20 cellular contexts compared by ENCODE assay signal in the genomic region with DNA sequence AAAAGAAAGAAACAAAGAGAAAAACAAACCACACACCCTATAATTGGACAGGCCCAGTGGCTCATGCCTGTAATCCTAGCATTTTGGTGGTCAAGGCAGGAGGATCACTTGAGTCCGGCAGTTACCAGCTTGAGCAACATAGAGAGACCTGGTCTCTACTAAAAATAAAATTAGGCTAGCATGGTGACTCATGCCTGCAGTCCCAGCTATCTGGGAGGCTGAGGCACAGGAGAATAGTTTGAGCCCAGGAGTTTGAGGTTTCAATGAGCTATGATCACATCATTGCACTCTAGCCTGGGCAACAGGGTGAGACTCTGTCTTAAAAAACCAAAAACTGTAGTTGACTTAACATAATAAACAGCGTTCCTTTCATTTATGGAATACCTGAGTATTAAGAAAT.
DNase-seq lines count a peak whose midpoint lies in the region; ATAC-seq and TF ChIP-seq lines count a peak whose summit lies in the region.
"Had no signal": no experiment of that assay in that cellular context is flagged by ENCODE, and none has a peak within 500 bp of the region (broad histone marks: within the 10 kb centered on the region; RNA-seq: fewer than 3 reads in every experiment).

No MANE protein-coding gene starts in this region.

- TF ChIP-seq POLR2A in gastrocnemius medialis (IDR thresholded peaks at IDR 0.05), result no peak
- TF ChIP-seq POLR2A in prostate gland (IDR thresholded peaks at IDR 0.05), result no peak

- no peaks in the 10 kb centered on the region for H3K4me1 ChIP-seq in gastrocnemius medialis
- H3K4me1 ChIP-seq in Karpas-422 (ENCODE audit: low read length), result no peaks in the 10 kb centered on the region
- no peaks in the 10 kb centered on the region for H3K4me1 ChIP-seq in prostate gland (replicated peaks)

- H3K9ac ChIP-seq in Karpas-422 (ENCODE audit: low read length), result no peak overlapping the region

- no peak for TF ChIP-seq CTCF in epithelial cell of esophagus (IDR thresholded peaks at IDR 0.05; ENCODE audit: insufficient read depth, low read depth, low read length, missing control alignments)
- TF ChIP-seq CTCF in gastrocnemius medialis (IDR thresholded peaks at IDR 0.05 in 4 of 5, conservative IDR thresholded peaks at IDR 0.05 in 1 of 5), result no peak
- no peak for TF ChIP-seq CTCF in prostate gland (IDR thresholded peaks at IDR 0.05)

- H3K4me3 ChIP-seq in epithelial cell of esophagus (ENCODE audit: low read length) (no peak overlapping the region), gastrocnemius medialis (no peak overlapping the region), Karpas-422 (ENCODE audit: low read length) (no peak overlapping the region), prostate gland (no peak overlapping the region)

- H2AFZ ChIP-seq in Karpas-422 (ENCODE audit: low read length), result no peak overlapping the region

- peak; percentile 18 for DNase-seq in SKM-1 treated with dmso at 0.1 percent for 144 hours (lab: John Stamatoyannopoulos, UW; ENCODE audit: unreplicated experiment)
- no peak for DNase-seq in SKM-1 (lab: John Stamatoyannopoulos, UW; ENCODE audit: unreplicated experiment)
- peak; percentile 32 for DNase-seq in NCI-H226
- peak; percentile 19 for DNase-seq in epithelial cell of esophagus (ENCODE audit: low read depth)
- no peak for DNase-seq in gastrocnemius medialis
- DNase-seq in Karpas-422, result no peak
- DNase-seq in prostate gland (ENCODE audit: low spot score), result no peak
- DNase-seq: activated gamma-delta T cell; amygdala; cerebellar nuclear complex; effector memory CD4-positive, alpha-beta T cell; hypothalamus; mesenchymal stem cell; MM.1S; NCI-H187 treated with DMSO at 0.1 percent for 48 hours; NCI-H446 treated with DMSO at 0.1 percent for 48 hours; small intestine; stimulated activated CD4-positive, alpha-beta T cell treated with anti-CD3 and anti-CD28 coated beads, Interleukin-4, amount 100 ng/mL, for 24 hours; T-helper 1 cell had no signal

- H3K27ac ChIP-seq in gastrocnemius medialis (peak overlapping the region in 1 of 4 donors; percentile 77), Karpas-422 (ENCODE audit: low read length) (no peak overlapping the region), prostate gland (no peak overlapping the region)

- in situ Hi-C loops in gastrocnemius medialis (cut with MboI; ENCODE audit: low sequenced_read_pairs in 4 of 4), result no loop called here

- H3K79me2 ChIP-seq in Karpas-422 (ENCODE audit: low read length), result no peaks in the 10 kb centered on the region

- H3K36me3 ChIP-seq in gastrocnemius medialis (no peaks in the 10 kb centered on the region), Karpas-422 (ENCODE audit: insufficient read depth, low read length) (no peaks in the 10 kb centered on the region), prostate gland (no peaks in the 10 kb centered on the region)

- WGBS in prostate gland, result 88% methylated on average over 2 of the region's 2 CpGs

- no peaks in the 10 kb centered on the region for H3K9me3 ChIP-seq in gastrocnemius medialis
- H3K9me3 ChIP-seq in Karpas-422 (ENCODE audit: low read length), result no peaks in the 10 kb centered on the region
- H3K9me3 ChIP-seq in prostate gland, result no peaks in the 10 kb centered on the region

- intact Hi-C loops in gastrocnemius medialis (cut with DNase I; ENCODE audit: low total_unique reads) (no loop called here), prostate gland (cut with DNase I) (no loop called here)

- peak; percentile 33 to 42 for ATAC-seq in gastrocnemius medialis
- no peak for ATAC-seq in HG02623 (IDR thresholded peaks at IDR 0.05; ENCODE audit: unreplicated experiment)

- no peak overlapping the region for H3K4me2 ChIP-seq in Karpas-422 (ENCODE audit: low read depth, low read length, poor library complexity, severe bottlenecking)

- no peaks in the 10 kb centered on the region for H4K20me1 ChIP-seq in Karpas-422 (ENCODE audit: insufficient read depth, low read depth, low read length)

- no peaks in the 10 kb centered on the region for H3K9me2 ChIP-seq in Karpas-422 (replicated peaks; ENCODE audit: insufficient read depth, low read length)

- H3K27me3 ChIP-seq in gastrocnemius medialis (no peaks in the 10 kb centered on the region), Karpas-422 (ENCODE audit: low read length) (no peaks in the 10 kb centered on the region), prostate gland (replicated peaks; ENCODE audit: insufficient read depth) (no peaks in the 10 kb centered on the region)

Comparison
In these comparisons a context has a peak if more than half of its experiments do, and no peak if none do; other contexts are left out.
1. DNase-seq: peak in SKM-1 treated with dmso at 0.1 percent for 144 hours (single experiment), NCI-H226 (single experiment) and epithelial cell of esophagus (single experiment); none in SKM-1 (single experiment), gastrocnemius medialis (0 of 2), Karpas-422 (single experiment) and prostate gland (single experiment).